Comparison of ENCODE assay signal across 2 cellular contexts in genomic region chr6:155038527-155038926, GRCh38.
A peak's percentile ranks its signal among the peaks of the same experiment; 100 is the strongest.
TF ChIP-seq lines count a peak whose summit lies in the region.

No MANE protein-coding gene starts in this region.

TF ChIP-seq in GM23338, 12 proteins besides CTCF, POLR2A, EP300 and RAD21:
- TF ChIP-seq ZNF331 (CRISPR knock-in tag; IDR thresholded peaks at IDR 0.05; ENCODE audit: low read depth) (no peak), ETS1 (IDR thresholded peaks at IDR 0.05) (no peak), EZH2phosphoT487 (IDR thresholded peaks at IDR 0.05; ENCODE audit: unreplicated experiment) (no peak), NANOG (IDR thresholded peaks at IDR 0.05; ENCODE audit: borderline replicate concordance) (no peak), ZNF114 (CRISPR knock-in tag; IDR thresholded peaks at IDR 0.05) (no peak)

TF ChIP-seq in K562, 482 proteins besides CTCF, POLR2A, EP300 and RAD21:
- TF ChIP-seq ZNF121 (CRISPR knock-in tag; conservative IDR thresholded peaks at IDR 0.05) (peak; percentile 66), CBFB (CRISPR knock-in tag; IDR thresholded peaks at IDR 0.05) (no peak), THAP12 (CRISPR knock-in tag; IDR thresholded peaks at IDR 0.05) (no peak), E2F5 (CRISPR knock-in tag; IDR thresholded peaks at IDR 0.05) (no peak), CHAMP1 (IDR thresholded peaks at IDR 0.05) (no peak)
